In genomic region chr4:74111990-74112389, GRCh38 we compare ENCODE assay signal across 1 cellular context.
TF ChIP-seq lines count a peak whose summit lies in the region.

No MANE protein-coding gene starts in this region.

TF ChIP-seq in H1, 55 proteins besides CTCF, POLR2A, EP300 and RAD21:
- no peak for TF ChIP-seq GABPA (IDR thresholded peaks at IDR 0.05; ENCODE audit: borderline replicate concordance, insufficient read depth, low read length)
- TF ChIP-seq RNF2 (IDR thresholded peaks at IDR 0.05; ENCODE audit: borderline replicate concordance, low read depth, low read length, missing control alignments, poor library complexity, severe bottlenecking): no peak
- no peak for TF ChIP-seq BCL11A (IDR thresholded peaks at IDR 0.05; ENCODE audit: low read depth in 2 of 2, low read length in 2 of 2)
- no peak for TF ChIP-seq TBP (IDR thresholded peaks at IDR 0.05; ENCODE audit: low read depth, low read length)
- no peak for TF ChIP-seq ZNF274 (IDR thresholded peaks at IDR 0.05; ENCODE audit: borderline replicate concordance, extremely low read depth, low read length)
